In genomic region chr19:7981661-7982060, GRCh38 we compare ENCODE assay signal across 18 cellular contexts. TPM values are rescaled to one million over a fixed set of nuclear protein-coding genes. Genes with fewer than 3 reads are reported as not detected.
"Had no signal": no experiment of that assay in that cellular context is flagged by ENCODE, and none has a peak within 500 bp of the region (broad histone marks: within the 10 kb centered on the region; RNA-seq: fewer than 3 reads in every experiment).

No MANE protein-coding gene starts in this region.

- H3K27ac ChIP-seq: epithelial cell of prostate, left lung, sigmoid colon, thoracic aorta had no signal

- H3K4me3 Mint-ChIP-seq: activated CD8-positive, alpha-beta T cell treated with anti-CD3 and anti-CD28 coated beads, Interleukin-2, amount 10 ng/mL, durations not matched to agents 7 days and 5 days; activated naive CD8-positive, alpha-beta T cell treated with anti-CD3 and anti-CD28 coated beads, Interleukin-2, amount 10 ng/mL, durations not matched to agents 7 days and 5 days; brain; dendritic cell treated with granulocyte-macrophage colony-stimulating factor and Interleukin-4, amounts not matched to agents 40 ng/mL and 50 ng/mL, for 4 days; effector memory CD8-positive, alpha-beta T cell; WTC11 had no signal

- H3K27me3 ChIP-seq: left lung, sigmoid colon had no signal

- H3K9me3 ChIP-seq: left lung, sigmoid colon, thoracic aorta had no signal

- H3K4me3 ChIP-seq: left lung, sigmoid colon, thoracic aorta had no signal

- ATAC-seq: activated CD8-positive, alpha-beta T cell treated with anti-CD3 and anti-CD28 coated beads, Interleukin-2, amount 10 ng/mL, durations not matched to agents 7 days and 5 days; effector memory CD8-positive, alpha-beta T cell; left lung; WTC11 had no signal

- H3K9me3 Mint-ChIP-seq: activated naive CD8-positive, alpha-beta T cell treated with anti-CD3 and anti-CD28 coated beads, Interleukin-2, amount 10 ng/mL, durations not matched to agents 7 days and 5 days; brain; dendritic cell treated with granulocyte-macrophage colony-stimulating factor and Interleukin-4, amounts not matched to agents 40 ng/mL and 50 ng/mL, for 4 days; effector memory CD8-positive, alpha-beta T cell; WTC11 had no signal

- DNase-seq: activated CD4-positive, alpha-beta T cell treated with anti-CD3 and anti-CD28 coated beads for 4 hours; activated CD8-positive, alpha-beta memory T cell treated with anti-CD3 and anti-CD28 coated beads, Interleukin-2, amount 50 U/mL, for 4 hours; activated CD8-positive, alpha-beta T cell treated with anti-CD3 and anti-CD28 coated beads, Interleukin-2, amount 10 ng/mL, durations not matched to agents 7 days and 5 days; activated gamma-delta T cell treated with Interleukin-2 at 50 U/mL for 16 hours; activated naive CD8-positive, alpha-beta T cell treated with anti-CD3 and anti-CD28 coated beads, Interleukin-2, amount 10 ng/mL, durations not matched to agents 7 days and 5 days; cerebellar nuclear complex; effector memory CD8-positive, alpha-beta T cell; foreskin melanocyte; mesendoderm; sigmoid colon; stimulated activated CD4-positive, alpha-beta T cell treated with anti-CD3 and anti-CD28 coated beads, Interleukin-2, amount 100 ng/mL, for 24 hours; T-helper 2 cell had no signal

- H3K27me3 Mint-ChIP-seq: activated naive CD8-positive, alpha-beta T cell treated with anti-CD3 and anti-CD28 coated beads, Interleukin-2, amount 10 ng/mL, durations not matched to agents 7 days and 5 days; brain; dendritic cell treated with granulocyte-macrophage colony-stimulating factor and Interleukin-4, amounts not matched to agents 40 ng/mL and 50 ng/mL, for 4 days; effector memory CD8-positive, alpha-beta T cell had no signal

- H3K27ac Mint-ChIP-seq: activated CD8-positive, alpha-beta T cell treated with anti-CD3 and anti-CD28 coated beads, Interleukin-2, amount 10 ng/mL, durations not matched to agents 7 days and 5 days; activated naive CD8-positive, alpha-beta T cell treated with anti-CD3 and anti-CD28 coated beads, Interleukin-2, amount 10 ng/mL, durations not matched to agents 7 days and 5 days; dendritic cell treated with granulocyte-macrophage colony-stimulating factor and Interleukin-4, amounts not matched to agents 40 ng/mL and 50 ng/mL, for 4 days; effector memory CD8-positive, alpha-beta T cell; WTC11 had no signal

- H3K4me1 Mint-ChIP-seq: activated naive CD8-positive, alpha-beta T cell treated with anti-CD3 and anti-CD28 coated beads, Interleukin-2, amount 10 ng/mL, durations not matched to agents 7 days and 5 days; WTC11 had no signal

RNA-seq across cellular contexts. Expression of gene CTXN1, which starts 55.7 kb away (rescaled TPM):
- total RNA-seq: activated naive CD8-positive, alpha-beta T cell treated with anti-CD3 and anti-CD28 coated beads, Interleukin-2, amount 10 ng/mL, durations not matched to agents 7 days and 5 days had no signal
